8 cellular contexts compared by ENCODE assay signal in the genomic region with DNA sequence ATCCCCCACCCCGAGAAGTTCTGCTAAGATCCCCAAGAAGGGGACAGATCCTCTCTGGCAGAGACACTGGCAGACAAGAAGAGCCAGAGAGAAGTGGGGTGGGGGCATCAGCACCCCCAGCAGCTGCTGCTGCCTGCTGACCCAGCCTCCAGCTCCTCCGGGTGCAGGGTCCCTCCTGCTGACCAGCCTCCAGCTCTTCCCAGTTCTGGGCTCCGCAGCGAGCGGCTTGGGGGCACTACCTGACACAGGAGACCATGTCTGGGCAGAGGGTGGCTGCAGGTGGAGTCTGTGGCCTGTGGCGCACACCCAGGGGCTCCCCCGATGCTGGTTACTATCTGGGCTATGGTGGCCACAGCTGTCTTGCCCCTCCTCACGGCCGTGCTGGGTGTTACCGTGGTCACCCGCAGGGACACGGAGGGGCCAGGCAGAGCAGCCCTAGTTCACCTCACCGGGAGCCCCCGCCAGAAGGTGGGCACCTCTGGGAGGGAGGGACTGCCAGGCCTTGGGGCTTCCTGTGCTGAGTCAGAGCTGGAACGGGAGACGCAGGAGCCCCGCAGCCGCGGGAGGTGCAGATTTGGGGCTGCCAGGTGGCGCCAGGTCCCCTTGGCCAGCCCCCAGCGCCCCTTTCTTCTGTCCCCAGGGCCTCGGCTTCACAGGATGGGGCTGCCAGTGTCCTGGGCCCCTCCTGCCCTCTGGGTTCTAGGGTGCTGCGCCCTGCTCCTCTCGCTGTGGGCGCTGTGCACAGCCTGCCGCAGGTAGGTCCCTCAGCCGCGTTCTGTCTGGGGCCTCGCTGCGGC. TPM values are rescaled to one million over a fixed set of nuclear protein-coding genes. Genes with fewer than 3 reads are reported as not detected.
DNase-seq lines count a peak whose midpoint lies in the region; ATAC-seq and TF ChIP-seq lines count a peak whose summit lies in the region.

No MANE protein-coding gene starts in this region.

- H3K27me3 ChIP-seq in naive thymus-derived CD4-positive, alpha-beta T cell (ENCODE audit: control insufficient read depth in 2 of 2, insufficient read depth in 2 of 2, low read length in 2 of 2): no peaks in the 10 kb centered on the region
- no peaks in the 10 kb centered on the region for H3K27me3 ChIP-seq in testis

- no peaks in the 10 kb centered on the region for H3K9me3 Mint-ChIP-seq in naive thymus-derived CD4-positive, alpha-beta T cell

- H3K36me3 ChIP-seq in naive thymus-derived CD4-positive, alpha-beta T cell (ENCODE audit: control insufficient read depth in 2 of 3, insufficient read depth in 3 of 3, low read length in 3 of 3): peaks cover 0 to 44% (median 0%) of the 10 kb centered on the region in 3 experiments
- H3K36me3 ChIP-seq in testis (ENCODE audit: low read depth, missing control alignments): no peaks in the 10 kb centered on the region

- 50 to 69% methylated on average over 4 to 30 of the region's 30 CpGs for WGBS in testis, 2 donors

- TF ChIP-seq POLR2A in testis (IDR thresholded peaks at IDR 0.05): no peak

- H3K4me3 ChIP-seq in naive thymus-derived CD4-positive, alpha-beta T cell (ENCODE audit: low read length): peak overlapping the region; percentile 99
- no peak overlapping the region for H3K4me3 ChIP-seq in testis

- ATAC-seq in naive thymus-derived CD4-positive, alpha-beta T cell: peak; percentile 28
- ATAC-seq in HG03280 (IDR thresholded peaks at IDR 0.05; ENCODE audit: unreplicated experiment): no peak

- peaks cover 21 to 31% of the 10 kb centered on the region in 2 donors for H3K4me1 ChIP-seq in naive thymus-derived CD4-positive, alpha-beta T cell (ENCODE audit: control insufficient read depth in 2 of 2, insufficient read depth in 2 of 2, low read length in 2 of 2)
- H3K4me1 ChIP-seq in testis: peaks cover 21% of the 10 kb centered on the region

- no peaks in the 10 kb centered on the region for H3K27me3 Mint-ChIP-seq in naive thymus-derived CD4-positive, alpha-beta T cell

- peak overlapping the region; percentile 87 to 93 (median 90) for H3K4me3 Mint-ChIP-seq in naive thymus-derived CD4-positive, alpha-beta T cell

- intact Hi-C loops in naive thymus-derived CD4-positive, alpha-beta T cell (cut with micrococcal nuclease): loop anchor here (1.0 to 10.0 kb wide), 15 partner anchors 9 to 942 kb away; partner anchors contain the start of genes TPD52L2 (in 2 of the 2), ABHD16B (in 1 of the 2), ARFRP1 (in 1 of the 2) and GMEB2 (in 1 of the 2)
- intact Hi-C loops in testis (cut with DNase I; ENCODE audit: low total_unique reads): no loop called here

- H3K9me3 ChIP-seq in naive thymus-derived CD4-positive, alpha-beta T cell (ENCODE audit: control insufficient read depth in 2 of 3, low read length in 3 of 3): no peaks in the 10 kb centered on the region
- no peaks in the 10 kb centered on the region for H3K9me3 ChIP-seq in testis

- peak overlapping the region; percentile 82 to 95 (median 89) for H3K27ac Mint-ChIP-seq in naive thymus-derived CD4-positive, alpha-beta T cell

- TF ChIP-seq CTCF in testis (IDR thresholded peaks at IDR 0.05): no peak

- POLR2A ChIA-PET in naive thymus-derived CD4-positive, alpha-beta T cell (lab: Charles Lee): interaction anchor here (0.6 to 9.9 kb wide), 34 partner anchors 8 to 302 kb away, joined by 3 to 137 read pairs (median 4); partner anchors contain the start of genes ARFRP1, GMEB2, PRPF6 and RTEL1

- CTCF ChIA-PET in naive thymus-derived CD4-positive, alpha-beta T cell (lab: Charles Lee): interaction anchor here (0.6 to 2.8 kb wide), 9 partner anchors 11 to 381 kb away, joined by 3 to 27 read pairs (median 3); partner anchors contain the start of genes ARFRP1, PTK6 and ZGPAT

- DNase-seq in D341Med (ENCODE audit: low spot score) (peak; percentile 25), NAMALWA (ENCODE audit: low spot score) (peak; percentile 53), activated gamma-delta T cell treated with Interleukin-2 at 50 U/mL for 16 hours (peak; percentile 66), NCI-H774 (lab: John Stamatoyannopoulos, UW) (no peak), testis (no peak), GM19240 (ENCODE audit: insufficient read length, low spot score) (no peak)
- DNase-seq in naive thymus-derived CD4-positive, alpha-beta T cell: peak; percentile 42 to 73 (median 67)

- H3K4me1 Mint-ChIP-seq in naive thymus-derived CD4-positive, alpha-beta T cell: peaks cover 13 to 30% (median 25%) of the 10 kb centered on the region in 7 donors

- peaks cover 0 to 19% (median 5%) of the 10 kb centered on the region in 5 donors for H3K36me3 Mint-ChIP-seq in naive thymus-derived CD4-positive, alpha-beta T cell

- H3K27ac ChIP-seq in naive thymus-derived CD4-positive, alpha-beta T cell (ENCODE audit: low read depth, low read length): peak overlapping the region; percentile 78
- no peak overlapping the region for H3K27ac ChIP-seq in testis

RNA-seq across cellular contexts. Expression of gene LIME1, which starts 0.6 kb away (rescaled TPM):
- 100 to 1,000 TPM in 3 of 5 experiments, 10 to 100 TPM in 2; 96.8 to 118 (median 103) TPM for total RNA-seq in naive thymus-derived CD4-positive, alpha-beta T cell
- 100 to 1,000 TPM; 205 to 366 TPM for polyA plus RNA-seq in naive thymus-derived CD4-positive, alpha-beta T cell
- 10 to 100 TPM; 41.4 to 47.4 TPM for total RNA-seq in testis
- polyA plus RNA-seq in testis (ENCODE audit: insufficient read depth, low read depth, low replicate concordance): 5.6 TPM

RNA-seq across cellular contexts. Expression of gene SLC2A4RG, which starts 2.5 kb away (rescaled TPM):
- 100 to 1,000 TPM in 3 of 5 experiments, 10 to 100 TPM in 2; 88.7 to 136 (median 111) TPM for total RNA-seq in naive thymus-derived CD4-positive, alpha-beta T cell
- polyA plus RNA-seq in naive thymus-derived CD4-positive, alpha-beta T cell: 1 to 10 TPM; 3.0 to 4.6 TPM
- 100 to 1,000 TPM; 123 to 141 TPM for total RNA-seq in testis
- 64.4 TPM for polyA plus RNA-seq in testis (ENCODE audit: insufficient read depth, low read depth, low replicate concordance)

RNA-seq across cellular contexts. Expression of gene ZGPAT, which starts 29.3 kb away (rescaled TPM):
- total RNA-seq in naive thymus-derived CD4-positive, alpha-beta T cell: 10 to 100 TPM; 42.9 to 49.9 (median 45.4) TPM
- polyA plus RNA-seq in naive thymus-derived CD4-positive, alpha-beta T cell: 10 to 100 TPM; 47.5 to 82.1 TPM
- total RNA-seq in testis: 10 to 100 TPM; 53.1 to 57.3 TPM
- 43.1 TPM for polyA plus RNA-seq in testis (ENCODE audit: insufficient read depth, low read depth, low replicate concordance)

RNA-seq across cellular contexts. Expression of gene ARFRP1, which starts 29.3 kb away (rescaled TPM):
- total RNA-seq in naive thymus-derived CD4-positive, alpha-beta T cell: 10 to 100 TPM; 55.4 to 92.1 (median 66.2) TPM
- 100 to 1,000 TPM in 1 of 2 donors, 10 to 100 TPM in 1; 89.1 to 108 TPM for polyA plus RNA-seq in naive thymus-derived CD4-positive, alpha-beta T cell
- 10 to 100 TPM; 55.4 to 55.6 TPM for total RNA-seq in testis
- 37.8 TPM for polyA plus RNA-seq in testis (ENCODE audit: insufficient read depth, low read depth, low replicate concordance)

RNA-seq across cellular contexts. Expression of gene TNFRSF6B, which starts 40.6 kb away (rescaled TPM):
- under 1 TPM in 1 of 5 experiments, not detected in 4; 0.74 TPM for total RNA-seq in naive thymus-derived CD4-positive, alpha-beta T cell
- under 1 TPM in 1 of 2 donors, not detected in 1; 0.22 TPM for polyA plus RNA-seq in naive thymus-derived CD4-positive, alpha-beta T cell
- total RNA-seq in testis: 10 to 100 TPM; 26.2 to 30.5 TPM
- 3.0 TPM for polyA plus RNA-seq in testis (ENCODE audit: insufficient read depth, low read depth, low replicate concordance)

Comparison
In these comparisons a context has a peak if more than half of its experiments do, and no peak if none do; other contexts are left out.
1. DNase-seq: peak in D341Med (single experiment), NAMALWA (single experiment), activated gamma-delta T cell treated with Interleukin-2 at 50 U/mL for 16 hours (single experiment) and naive thymus-derived CD4-positive, alpha-beta T cell (9 of 9); none in NCI-H774 (single experiment), testis (single experiment) and GM19240 (single experiment).